Comparison of ENCODE assay signal across 9 cellular contexts in genomic region chr1:41108696-41109284, GRCh38.
DNase-seq lines count a peak whose midpoint lies in the region; ATAC-seq, FAIRE-seq and TF ChIP-seq lines count a peak whose summit lies in the region.
"Had no signal": no experiment of that assay in that cellular context is flagged by ENCODE, and none has a peak within 500 bp of the region (broad histone marks: within the 10 kb centered on the region; RNA-seq: fewer than 3 reads in every experiment).

No MANE protein-coding gene starts in this region.

- H3K79me2 ChIP-seq in HepG2 (ENCODE audit: insufficient read depth, low read length), result no peaks in the 10 kb centered on the region

- no peak for FAIRE-seq in HepG2 (lab: Jason Lieb, UNC)

- H3K36me3 Mint-ChIP-seq in progenitor cell of endocrine pancreas (ENCODE audit: insufficient read depth), result peaks cover 13% of the 10 kb centered on the region

- no peaks in the 10 kb centered on the region for H3K9me3 Mint-ChIP-seq in progenitor cell of endocrine pancreas (ENCODE audit: low read depth)

- TF ChIP-seq EP300 in HepG2 (IDR thresholded peaks at IDR 0.05; ENCODE audit: low read depth in 2 of 2, low read length in 2 of 2) (no peak), HepG2 (CRISPR knock-in tag; IDR thresholded peaks at IDR 0.05; ENCODE audit: borderline replicate concordance) (no peak)

- CTCF ChIA-PET in HepG2 (lab: Yijun Ruan, JAX; ENCODE audit: low intra/inter-chr PET ratio, low total read pairs), result no interaction called here

- H3K4me2 ChIP-seq in HepG2 (ENCODE audit: low read depth, low read length), result no peak overlapping the region

- H3K9me3 ChIP-seq in liver (ENCODE audit: control insufficient read depth in 4 of 4, low read length in 3 of 4) (no peaks in the 10 kb centered on the region), HepG2 (ENCODE audit: low read length) (no peaks in the 10 kb centered on the region), esophagus (ENCODE audit: control insufficient read depth in 2 of 2, insufficient read depth in 1 of 2, low read depth in 1 of 2, low read length in 1 of 2) (no peaks in the 10 kb centered on the region), muscle layer of duodenum (ENCODE audit: control insufficient read depth in 1 of 2, low read length in 2 of 2) (no peaks in the 10 kb centered on the region), aorta (ENCODE audit: control insufficient read depth, low read length) (no peaks in the 10 kb centered on the region)

- H3K4me3 Mint-ChIP-seq in progenitor cell of endocrine pancreas (ENCODE audit: low read depth), result no peak overlapping the region
- H3K4me3 Mint-ChIP-seq: B cell had no signal

- H4K20me1 ChIP-seq in HepG2 (ENCODE audit: insufficient read depth, low read length), result no peaks in the 10 kb centered on the region

- TF ChIP-seq CTCF in liver (IDR thresholded peaks at IDR 0.05; ENCODE audit: low read depth, low read length, missing input control) (no peak), HepG2 (CRISPR knock-in tag; IDR thresholded peaks at IDR 0.05) (no peak), progenitor cell of endocrine pancreas (IDR thresholded peaks at IDR 0.05; ENCODE audit: unreplicated experiment) (no peak)

- H3K9ac ChIP-seq in liver (ENCODE audit: low read depth in 1 of 2, low read length in 2 of 2) (peak overlapping the region in 1 of 2 donors; percentile 43), HepG2 (ENCODE audit: insufficient read depth, low read depth, low read length) (no peak overlapping the region)

- no peak for ATAC-seq in HepG2
- peak; percentile 65 for ATAC-seq in aorta (ENCODE audit: low FRiP score)
- no peak for ATAC-seq in GM21619 (IDR thresholded peaks at IDR 0.05; ENCODE audit: unreplicated experiment)
- ATAC-seq in esophagus mucosa, result no peak

- WGBS in liver, result 76% methylated on average over 1 of the region's 1 CpG
- WGBS in HepG2 (ENCODE audit: low lambda C conversion rate), result 100% methylated on average over 1 of the region's 1 CpG
- WGBS in esophagus, 2 donors, result 65 to 83% methylated on average over 1 of the region's 1 CpG
- WGBS in aorta, 2 donors, result 25 to 30% methylated on average over 1 of the region's 1 CpG

- H2AFZ ChIP-seq in HepG2 (ENCODE audit: low read length), result no peak overlapping the region

- H3K27ac Mint-ChIP-seq in progenitor cell of endocrine pancreas, result no peak overlapping the region
- H3K27ac Mint-ChIP-seq: B cell had no signal

- POLR2A ChIA-PET in HepG2 (lab: Yijun Ruan, JAX), result no interaction called here

- H3K4me3 ChIP-seq in liver (ENCODE audit: low read depth in 1 of 3, low read length in 3 of 3), result no peak overlapping the region
- no peak overlapping the region for H3K4me3 ChIP-seq in HepG2 (replicated peaks in 1 of 3; ENCODE audit: insufficient read depth in 1 of 3, low read depth in 2 of 3, low read length in 3 of 3)
- no peak overlapping the region for H3K4me3 ChIP-seq in esophagus (ENCODE audit: low read depth in 1 of 2, low read length in 2 of 2)
- H3K4me3 ChIP-seq in muscle layer of duodenum (ENCODE audit: low read depth in 1 of 2, low read length in 2 of 2), result peak overlapping the region in 1 of 2 donors; percentile 22
- no peak overlapping the region for H3K4me3 ChIP-seq in aorta (ENCODE audit: low read length in 2 of 2)

- in situ Hi-C loops in HepG2 (cut with HindIII; ENCODE audit: extremely low pct_ligation_motif_present, low pct_unique_long_range_greater_than_20kb), result no loop called here

- intact Hi-C loops in HepG2 (cut with micrococcal nuclease; ENCODE audit: unreplicated experiment), result no loop called here
- intact Hi-C loops in aorta (cut with DNase I), result loop anchor here in 1 of 2 donors (5.0 to 10.0 kb wide), 2 partner anchors 46 to 61 kb away; no protein-coding TSS in a partner anchor

- no peaks in the 10 kb centered on the region for H3K27me3 Mint-ChIP-seq in progenitor cell of endocrine pancreas
- H3K27me3 Mint-ChIP-seq: B cell had no signal

- no peaks in the 10 kb centered on the region for H3K27me3 ChIP-seq in liver (ENCODE audit: control insufficient read depth in 4 of 4, insufficient read depth in 4 of 4, low read length in 3 of 4)
- no peaks in the 10 kb centered on the region for H3K27me3 ChIP-seq in HepG2 (ENCODE audit: control insufficient read depth in 1 of 2, insufficient read depth in 2 of 2, low read length in 2 of 2)
- H3K27me3 ChIP-seq in esophagus (ENCODE audit: control insufficient read depth in 1 of 2, insufficient read depth in 2 of 2, low read length in 2 of 2), result no peaks in the 10 kb centered on the region
- H3K27me3 ChIP-seq in muscle layer of duodenum (ENCODE audit: low read depth, low read length), result no peaks in the 10 kb centered on the region
- no peaks in the 10 kb centered on the region for H3K27me3 ChIP-seq in aorta (ENCODE audit: control insufficient read depth in 1 of 2, insufficient read depth in 2 of 2, low read length in 1 of 2)

- BruUV-seq in HepG2 (replicated peaks; lab: Mats Ljungman, UMichigan), result no TSS peak

- peaks cover 4% of the 10 kb centered on the region for H3K4me1 Mint-ChIP-seq in progenitor cell of endocrine pancreas (ENCODE audit: low read depth)

- DNase-seq in HepG2 (ENCODE audit: low spot score) (no peak), aorta (no peak), progenitor cell of endocrine pancreas (ENCODE audit: low spot score, unreplicated experiment) (no peak)

- H3K36me3 ChIP-seq in liver (ENCODE audit: control insufficient read depth in 4 of 4, insufficient read depth in 3 of 4, low read depth in 1 of 4, low read length in 3 of 4) (peaks cover 0 to 10% (median under 1%) of the 10 kb centered on the region in 4 donors), HepG2 (replicated peaks in 1 of 2; ENCODE audit: control insufficient read depth in 1 of 2, insufficient read depth in 2 of 2, low read length in 2 of 2) (peaks cover 9 to 20% of the 10 kb centered on the region in 2 experiments; a peak in 4 of 5 replicates), esophagus (ENCODE audit: control insufficient read depth in 2 of 2, insufficient read depth in 2 of 2, low read length in 1 of 2) (peaks cover 0 to 2% of the 10 kb centered on the region in 2 donors), muscle layer of duodenum (ENCODE audit: control insufficient read depth in 1 of 2, insufficient read depth in 2 of 2, low read length in 2 of 2) (peaks cover 7 to 12% of the 10 kb centered on the region in 2 donors), aorta (ENCODE audit: control insufficient read depth in 1 of 2, insufficient read depth in 2 of 2, low read length in 1 of 2) (no peaks in the 10 kb centered on the region)

- no peak for TF ChIP-seq RAD21 in liver (IDR thresholded peaks at IDR 0.05)
- TF ChIP-seq RAD21 in HepG2 (CRISPR knock-in tag; IDR thresholded peaks at IDR 0.05), result no peak

- H3K4me1 ChIP-seq in liver (ENCODE audit: control insufficient read depth in 4 of 4, insufficient read depth in 4 of 4, low read length in 3 of 4), result peaks cover 6 to 19% (median 17%) of the 10 kb centered on the region in 4 donors
- H3K4me1 ChIP-seq in HepG2 (ENCODE audit: insufficient read depth, low read length), result peaks cover 21% of the 10 kb centered on the region
- no peaks in the 10 kb centered on the region for H3K4me1 ChIP-seq in esophagus (ENCODE audit: control insufficient read depth in 2 of 2, insufficient read depth in 2 of 2, low read length in 1 of 2)
- peaks cover 13 to 16% of the 10 kb centered on the region in 2 donors for H3K4me1 ChIP-seq in muscle layer of duodenum (ENCODE audit: control insufficient read depth in 1 of 2, insufficient read depth in 2 of 2, low read length in 2 of 2)
- peaks cover 9 to 13% of the 10 kb centered on the region in 2 donors for H3K4me1 ChIP-seq in aorta (ENCODE audit: control insufficient read depth in 1 of 2, insufficient read depth in 2 of 2, low read length in 2 of 2)

- peak overlapping the region; percentile 81 to 86 for H3K27ac ChIP-seq in liver (ENCODE audit: low read depth in 1 of 2, low read length in 2 of 2)
- H3K27ac ChIP-seq in HepG2 (ENCODE audit: extremely low read length, insufficient read depth, low read length), result no peak overlapping the region
- peak overlapping the region; percentile 71 to 83 for H3K27ac ChIP-seq in esophagus (ENCODE audit: low read depth in 2 of 2, low read length in 1 of 2)
- H3K27ac ChIP-seq in muscle layer of duodenum (ENCODE audit: low read length), result peak overlapping the region; percentile 72
- peak overlapping the region; percentile 100 for H3K27ac ChIP-seq in aorta (ENCODE audit: low read depth in 1 of 2, low read length in 2 of 2)

- no peak for TF ChIP-seq POLR2A in HepG2 (IDR thresholded peaks at IDR 0.05; ENCODE audit: insufficient read depth in 1 of 2, low read depth in 2 of 2, low read length in 2 of 2)

TF ChIP-seq in liver, 16 proteins besides CTCF, POLR2A, EP300 and RAD21 (continues in another document):
- TF ChIP-seq MAX (IDR thresholded peaks at IDR 0.05) (no peak), JUND (IDR thresholded peaks at IDR 0.05) (no peak), FOXA1 (IDR thresholded peaks at IDR 0.05) (no peak), SP1 (IDR thresholded peaks at IDR 0.05) (no peak), HNF4G (IDR thresholded peaks at IDR 0.05) (no peak), GABPA (IDR thresholded peaks at IDR 0.05 in 1 of 2, conservative IDR thresholded peaks at IDR 0.05 in 1 of 2) (no peak), EGR1 (IDR thresholded peaks at IDR 0.05; ENCODE audit: low read depth in 2 of 2) (no peak)

TF ChIP-seq in HepG2, 621 proteins besides CTCF, POLR2A, EP300 and RAD21 (continues in another document):
- TF ChIP-seq GPBP1L1 (CRISPR knock-in tag; IDR thresholded peaks at IDR 0.05), result no peak
- no peak for TF ChIP-seq TRIM22 (IDR thresholded peaks at IDR 0.05)
